ENCODE assay signal across 20 cellular contexts in genomic region chr1:160247053-160247452, GRCh38. TPM values are rescaled to one million over a fixed set of nuclear protein-coding genes. Genes with fewer than 3 reads are reported as not detected.
A peak's percentile ranks its signal among the peaks of the same experiment; 100 is the strongest.
DNase-seq lines count a peak whose midpoint lies in the region; ATAC-seq and TF ChIP-seq lines count a peak whose summit lies in the region.
"Had no signal": no experiment of that assay in that cellular context is flagged by ENCODE, and none has a peak within 500 bp of the region (broad histone marks: within the 10 kb centered on the region; RNA-seq: fewer than 3 reads in every experiment).

No MANE protein-coding gene starts in this region.

- no peaks in the 10 kb centered on the region for H3K9me3 ChIP-seq in cardiac muscle cell (ENCODE audit: low read depth)
- H3K9me3 ChIP-seq in right atrium auricular region = no peaks in the 10 kb centered on the region
- no peaks in the 10 kb centered on the region for H3K9me3 ChIP-seq in heart left ventricle
- no peaks in the 10 kb centered on the region for H3K9me3 ChIP-seq in right lobe of liver
- H3K9me3 ChIP-seq in gastrocnemius medialis = no peaks in the 10 kb centered on the region
- H3K9me3 ChIP-seq in naive thymus-derived CD4-positive, alpha-beta T cell (ENCODE audit: control insufficient read depth in 2 of 3, low read length in 3 of 3) = no peaks in the 10 kb centered on the region
- H3K9me3 ChIP-seq: SJSA1 had no signal

- peaks cover 6 to 52% (median 34%) of the 10 kb centered on the region in 7 donors for H3K4me1 Mint-ChIP-seq in naive thymus-derived CD4-positive, alpha-beta T cell

- DNase-seq in cardiac muscle cell (ENCODE audit: low read depth in 1 of 2, low spot score in 1 of 2) = no peak
- DNase-seq in right atrium auricular region (ENCODE audit: low spot score) = no peak
- DNase-seq in heart left ventricle = no peak
- DNase-seq in right lobe of liver = no peak
- no peak for DNase-seq in gastrocnemius medialis
- DNase-seq in LoVo (ENCODE audit: low spot score) = no peak
- no peak for DNase-seq in naive thymus-derived CD4-positive, alpha-beta T cell
- DNase-seq in NCI-H1048 (lab: John Stamatoyannopoulos, UW) = no peak
- DNase-seq: DMS 273 treated with DMSO at 0.1 percent for 48 hours; GF-D8; Karpas-422; NCI-H187; NCI-H226; NCI-H526; NK-92 treated with Interleukin-12 subunit alpha and Interleukin-12 subunit beta, amount 100 ng/mL, for 24 hours; OCI-M1; RPMI8226 had no signal

- H3K4me3 Mint-ChIP-seq in naive thymus-derived CD4-positive, alpha-beta T cell = no peak overlapping the region

- peaks cover 0 to 21% (median 8%) of the 10 kb centered on the region in 5 donors for H3K36me3 Mint-ChIP-seq in naive thymus-derived CD4-positive, alpha-beta T cell

- no peaks in the 10 kb centered on the region for H3K9me3 Mint-ChIP-seq in naive thymus-derived CD4-positive, alpha-beta T cell

- in situ Hi-C loops in gastrocnemius medialis (cut with MboI; ENCODE audit: low sequenced_read_pairs in 4 of 4) = loop anchor here in 1 of 4 donors (5.0 kb wide), 1 partner anchor 55 kb away; the partner anchor contains the start of gene CASQ1

- peaks cover 46% of the 10 kb centered on the region for H3K4me1 ChIP-seq in cardiac muscle cell (ENCODE audit: low read depth)
- peaks cover 0 to 44% of the 10 kb centered on the region in 2 donors for H3K4me1 ChIP-seq in right atrium auricular region
- H3K4me1 ChIP-seq in heart left ventricle = peaks cover 12 to 69% (median 44%) of the 10 kb centered on the region in 12 donors
- H3K4me1 ChIP-seq in right lobe of liver = peaks cover 0 to 77% (median 20%) of the 10 kb centered on the region in 4 donors
- H3K4me1 ChIP-seq in gastrocnemius medialis = peaks cover 84 to 86% of the 10 kb centered on the region in 2 donors
- H3K4me1 ChIP-seq in naive thymus-derived CD4-positive, alpha-beta T cell (ENCODE audit: control insufficient read depth in 2 of 2, insufficient read depth in 2 of 2, low read length in 2 of 2) = no peaks in the 10 kb centered on the region

- H3K27ac Mint-ChIP-seq in naive thymus-derived CD4-positive, alpha-beta T cell = no peak overlapping the region

- H3K27me3 Mint-ChIP-seq in naive thymus-derived CD4-positive, alpha-beta T cell = no peaks in the 10 kb centered on the region

- H3K36me3 ChIP-seq in cardiac muscle cell = peaks cover 8% of the 10 kb centered on the region
- no peaks in the 10 kb centered on the region for H3K36me3 ChIP-seq in right atrium auricular region
- peaks cover 0 to 37% (median 19%) of the 10 kb centered on the region in 9 donors for H3K36me3 ChIP-seq in heart left ventricle
- peaks cover 0 to 6% (median 0%) of the 10 kb centered on the region in 4 donors for H3K36me3 ChIP-seq in right lobe of liver
- no peaks in the 10 kb centered on the region for H3K36me3 ChIP-seq in gastrocnemius medialis
- H3K36me3 ChIP-seq in naive thymus-derived CD4-positive, alpha-beta T cell (ENCODE audit: control insufficient read depth in 2 of 3, insufficient read depth in 3 of 3, low read length in 3 of 3) = peaks cover 0 to 18% (median 0%) of the 10 kb centered on the region in 3 experiments

- intact Hi-C loops in heart left ventricle (cut with DNase I) = loop anchor here in 3 of 10 donors (5.0 to 10.0 kb wide), 2 partner anchors 35 to 52 kb away; partner anchors contain the start of gene CASQ1 (in 2 of the 3)
- intact Hi-C loops in right lobe of liver (cut with DNase I) = no loop called here
- intact Hi-C loops in gastrocnemius medialis (cut with DNase I; ENCODE audit: low total_unique reads) = no loop called here
- intact Hi-C loops in naive thymus-derived CD4-positive, alpha-beta T cell (cut with micrococcal nuclease) = no loop called here

- ATAC-seq in heart left ventricle (peak in 1 of 4 donors; percentile 56), right lobe of liver (peak; percentile 68 to 78 (median 72)), gastrocnemius medialis (no peak)
- no peak for ATAC-seq in naive thymus-derived CD4-positive, alpha-beta T cell

- CTCF ChIA-PET in naive thymus-derived CD4-positive, alpha-beta T cell (lab: Charles Lee) = no interaction called here

- H3K4me3 ChIP-seq in cardiac muscle cell (no peak overlapping the region), right atrium auricular region (no peak overlapping the region), heart left ventricle (no peak overlapping the region), right lobe of liver (no peak overlapping the region), gastrocnemius medialis (no peak overlapping the region)
- no peak overlapping the region for H3K4me3 ChIP-seq in naive thymus-derived CD4-positive, alpha-beta T cell (ENCODE audit: low read length)
- H3K4me3 ChIP-seq: SJSA1 had no signal

- H3K27ac ChIP-seq in cardiac muscle cell (peak overlapping the region; percentile 59), right atrium auricular region (peak overlapping the region in 1 of 2 donors; percentile 64), heart left ventricle (peak overlapping the region in 10 of 12 donors; percentile 16 to 62 (median 50)), right lobe of liver (peak overlapping the region in 2 of 3 donors; percentile 46 to 74), gastrocnemius medialis (peak overlapping the region; percentile 74 to 86 (median 84))
- H3K27ac ChIP-seq in naive thymus-derived CD4-positive, alpha-beta T cell (ENCODE audit: low read depth, low read length) = no peak overlapping the region
- H3K27ac ChIP-seq: C4-2B, SJSA1 had no signal

- TF ChIP-seq POLR2A in heart left ventricle (IDR thresholded peaks at IDR 0.05) (no peak), right lobe of liver (IDR thresholded peaks at IDR 0.05) (no peak), gastrocnemius medialis (IDR thresholded peaks at IDR 0.05) (no peak)

- no peak for TF ChIP-seq CTCF in cardiac muscle cell (IDR thresholded peaks at IDR 0.05; ENCODE audit: low read depth, low read length)
- TF ChIP-seq CTCF in right atrium auricular region (IDR thresholded peaks at IDR 0.05) = no peak
- TF ChIP-seq CTCF in heart left ventricle (IDR thresholded peaks at IDR 0.05) = no peak
- no peak for TF ChIP-seq CTCF in right lobe of liver (IDR thresholded peaks at IDR 0.05)
- no peak for TF ChIP-seq CTCF in gastrocnemius medialis (IDR thresholded peaks at IDR 0.05 in 4 of 5, conservative IDR thresholded peaks at IDR 0.05 in 1 of 5)

- WGBS in heart left ventricle, 4 donors = 81 to 93% (median 89%) methylated on average over 1 of the region's 1 CpG
- WGBS in right lobe of liver (ENCODE audit: insufficient coverage, low coverage, low lambda C conversion rate, missing lambda C conversion rate) = 56% methylated on average over 1 of the region's 1 CpG

- POLR2A ChIA-PET in naive thymus-derived CD4-positive, alpha-beta T cell (lab: Charles Lee) = interaction anchor here (1.2 to 1.4 kb wide), 2 partner anchors 13 to 15 kb away, joined by 3 to 4 read pairs; partner anchors contain the start of gene DCAF8

- H3K27me3 ChIP-seq in cardiac muscle cell (no peaks in the 10 kb centered on the region), right atrium auricular region (no peaks in the 10 kb centered on the region), heart left ventricle (no peaks in the 10 kb centered on the region), right lobe of liver (no peaks in the 10 kb centered on the region), gastrocnemius medialis (no peaks in the 10 kb centered on the region)
- H3K27me3 ChIP-seq in naive thymus-derived CD4-positive, alpha-beta T cell (ENCODE audit: control insufficient read depth in 2 of 2, insufficient read depth in 2 of 2, low read length in 2 of 2) = no peaks in the 10 kb centered on the region
- H3K27me3 ChIP-seq: SJSA1 had no signal

RNA-seq across cellular contexts. Expression of gene DCAF8, which starts 15.3 kb away (rescaled TPM):
- 122 and 210 TPM in 2 replicates for total RNA-seq in cardiac muscle cell
- polyA plus RNA-seq in cardiac muscle cell = 151 and 176 TPM in 2 replicates
- 100 to 1,000 TPM; 103 to 121 TPM for total RNA-seq in right atrium auricular region
- total RNA-seq in heart left ventricle = 100 to 1,000 TPM; 111 to 161 (median 131) TPM
- polyA plus RNA-seq in heart left ventricle = 10 to 100 TPM; 78.4 to 96.9 TPM
- 100 to 1,000 TPM in 4 of 6 experiments, 10 to 100 TPM in 2; 80.2 to 137 (median 110) TPM for total RNA-seq in right lobe of liver
- total RNA-seq in gastrocnemius medialis = 100 to 1,000 TPM; 170 to 208 (median 196) TPM
- total RNA-seq in naive thymus-derived CD4-positive, alpha-beta T cell = 100 to 1,000 TPM; 115 to 226 (median 176) TPM
- polyA plus RNA-seq in naive thymus-derived CD4-positive, alpha-beta T cell = 10 to 100 TPM; 45.6 to 49.8 TPM

RNA-seq across cellular contexts. Expression of gene PEX19, which starts 37.9 kb away (rescaled TPM):
- total RNA-seq in cardiac muscle cell (129 and 172 TPM in 2 replicates), right atrium auricular region (10 to 100 TPM; 54.5 to 72.4 TPM), heart left ventricle (100 to 1,000 TPM in 1 of 9 donors, 10 to 100 TPM in 8; 65.0 to 105 (median 85.7) TPM), right lobe of liver (10 to 100 TPM; 55.8 to 96.2 (median 84.1) TPM), gastrocnemius medialis (100 to 1,000 TPM in 2 of 4 donors, 10 to 100 TPM in 2; 61.9 to 151 (median 82.4) TPM)
- polyA plus RNA-seq in cardiac muscle cell (82.5 and 125 TPM in 2 replicates), heart left ventricle (10 to 100 TPM; 22.5 to 44.8 TPM)
- total RNA-seq in naive thymus-derived CD4-positive, alpha-beta T cell = 10 to 100 TPM; 37.9 to 66.1 (median 49.2) TPM
- 10 to 100 TPM; 55.6 to 56.4 TPM for polyA plus RNA-seq in naive thymus-derived CD4-positive, alpha-beta T cell

RNA-seq across cellular contexts. Expression of gene PEA15, which starts 41.9 kb away (rescaled TPM):
- 112 and 194 TPM in 2 replicates for total RNA-seq in cardiac muscle cell
- 64.5 and 93.2 TPM in 2 replicates for polyA plus RNA-seq in cardiac muscle cell
- total RNA-seq in right atrium auricular region = 100 to 1,000 TPM in 1 of 2 donors, 10 to 100 TPM in 1; 69.2 to 144 TPM
- 100 to 1,000 TPM; 134 to 581 (median 290) TPM for total RNA-seq in heart left ventricle
- polyA plus RNA-seq in heart left ventricle = 1,000 to 10,000 TPM in 1 of 2 donors, 100 to 1,000 TPM in 1; 250 to 1,078 TPM
- total RNA-seq in right lobe of liver = 10 to 100 TPM; 11.5 to 45.7 (median 18.0) TPM
- 10 to 100 TPM; 10.5 to 34.7 (median 27.2) TPM for total RNA-seq in gastrocnemius medialis
- total RNA-seq in naive thymus-derived CD4-positive, alpha-beta T cell = 10 to 100 TPM; 11.5 to 38.6 (median 13.4) TPM
- polyA plus RNA-seq in naive thymus-derived CD4-positive, alpha-beta T cell = 1 to 10 TPM; 4.7 TPM

RNA-seq across cellular contexts. Expression of gene CASQ1, which starts 56.7 kb away (rescaled TPM):
- 21.4 and 28.3 TPM in 2 replicates for total RNA-seq in cardiac muscle cell
- 22.5 and 23.6 TPM in 2 replicates for polyA plus RNA-seq in cardiac muscle cell
- 10 to 100 TPM; 10.1 to 32.3 TPM for total RNA-seq in right atrium auricular region
- total RNA-seq in heart left ventricle = 100 to 1,000 TPM in 1 of 9 donors, 10 to 100 TPM in 8; 23.6 to 129 (median 45.9) TPM
- 10 to 100 TPM; 35.4 to 55.9 TPM for polyA plus RNA-seq in heart left ventricle
- under 1 TPM in 1 of 6 experiments, not detected in 5; 0.25 TPM for total RNA-seq in right lobe of liver
- total RNA-seq in gastrocnemius medialis = 100 to 1,000 TPM; 255 to 894 (median 358) TPM
- 1 to 10 TPM in 1 of 5 experiments, not detected in 4; 1.1 TPM for total RNA-seq in naive thymus-derived CD4-positive, alpha-beta T cell
- not detected for polyA plus RNA-seq in naive thymus-derived CD4-positive, alpha-beta T cell
- total RNA-seq: A673, SJSA1 had no signal

Comparison
In these comparisons a context has a peak if more than half of its experiments do, and no peak if none do; other contexts are left out.
1. ATAC-seq: peak in right lobe of liver (4 of 4); none in gastrocnemius medialis (0 of 2) and naive thymus-derived CD4-positive, alpha-beta T cell (single experiment).